8 cellular contexts compared by ENCODE assay signal in genomic region chr7:155787171-155787851, GRCh38. TPM values are rescaled to one million over a fixed set of nuclear protein-coding genes. Genes with fewer than 3 reads are reported as not detected.
A peak's percentile ranks its signal among the peaks of the same experiment; 100 is the strongest.
DNase-seq lines count a peak whose midpoint lies in the region; ATAC-seq and TF ChIP-seq lines count a peak whose summit lies in the region.

No MANE protein-coding gene starts in this region.

- intact Hi-C loops in left ventricle myocardium superior (cut with micrococcal nuclease), result no loop called here

- peak overlapping the region; percentile 31 for H3K27ac Mint-ChIP-seq in activated naive CD8-positive, alpha-beta T cell treated with anti-CD3 and anti-CD28 coated beads for 36 hours

- H3K27me3 Mint-ChIP-seq in activated naive CD8-positive, alpha-beta T cell treated with anti-CD3 and anti-CD28 coated beads for 36 hours, result peaks cover 15% of the 10 kb centered on the region

- peak overlapping the region; percentile 51 for H3K4me3 Mint-ChIP-seq in activated naive CD8-positive, alpha-beta T cell treated with anti-CD3 and anti-CD28 coated beads for 36 hours

- no peaks in the 10 kb centered on the region for H3K9me3 Mint-ChIP-seq in activated naive CD8-positive, alpha-beta T cell treated with anti-CD3 and anti-CD28 coated beads for 36 hours

- peak; percentile 37 for DNase-seq in GM10266 (ENCODE audit: extremely low spot score)
- no peak for DNase-seq in activated naive CD8-positive, alpha-beta T cell treated with anti-CD3 and anti-CD28 coated beads for 36 hours
- no peak for DNase-seq in left ventricle myocardium superior
- DNase-seq in retinal pigment epithelial cell (ENCODE audit: low read depth), result no peak

- peak overlapping the region; percentile 51 for H3K4me3 ChIP-seq in retinal pigment epithelial cell (ENCODE audit: low read length)

- peaks cover 8% of the 10 kb centered on the region for H3K36me3 Mint-ChIP-seq in activated naive CD8-positive, alpha-beta T cell treated with anti-CD3 and anti-CD28 coated beads for 36 hours

- ATAC-seq in left ventricle myocardium superior (peak; percentile 66), HG03432 (IDR thresholded peaks at IDR 0.05; ENCODE audit: unreplicated experiment) (no peak), HG03196 (IDR thresholded peaks at IDR 0.05; ENCODE audit: unreplicated experiment) (no peak), GM21723 (IDR thresholded peaks at IDR 0.05; ENCODE audit: unreplicated experiment) (no peak)
- ATAC-seq in activated CD4-positive, CD25-positive, alpha-beta regulatory T cell treated with anti-CD3 and anti-CD28 coated beads, Interleukin-2, amount 50 U/mL, for 24 hours, result no peak

- TF ChIP-seq CTCF in GM10266 (IDR thresholded peaks at IDR 0.05; ENCODE audit: control insufficient read depth, insufficient read depth, low read depth, missing control alignments) (no peak), retinal pigment epithelial cell (conservative IDR thresholded peaks at IDR 0.05; ENCODE audit: low read depth, low read length) (no peak)

- H3K4me1 Mint-ChIP-seq in activated naive CD8-positive, alpha-beta T cell treated with anti-CD3 and anti-CD28 coated beads for 36 hours, result peaks cover 2% of the 10 kb centered on the region

RNA-seq across cellular contexts. Expression of gene SHH, which starts 25.0 kb away (rescaled TPM):
- not detected for total RNA-seq in activated naive CD8-positive, alpha-beta T cell treated with anti-CD3 and anti-CD28 coated beads for 36 hours
- total RNA-seq in left ventricle myocardium superior, result not detected
